15 cellular contexts compared by ENCODE assay signal in genomic region chr4:122500852-122501501, GRCh38. TPM values are rescaled to one million over a fixed set of nuclear protein-coding genes. Genes with fewer than 3 reads are reported as not detected.
DNase-seq lines count a peak whose midpoint lies in the region; ATAC-seq lines count a peak whose summit lies in the region.
"Had no signal": no experiment of that assay in that cellular context is flagged by ENCODE, and none has a peak within 500 bp of the region (broad histone marks: within the 10 kb centered on the region; RNA-seq: fewer than 3 reads in every experiment).

No MANE protein-coding gene starts in this region.

- H3K9me3 Mint-ChIP-seq in activated CD4-positive, alpha-beta memory T cell treated with anti-CD3 and anti-CD28 coated beads for 36 hours, result peaks cover 2% of the 10 kb centered on the region
- peaks cover 2% of the 10 kb centered on the region for H3K9me3 Mint-ChIP-seq in activated CD4-positive, alpha-beta memory T cell treated with anti-CD3 and anti-CD28 coated beads, Interleukin-2, amount 10 ng/mL, durations not matched to agents 7 days and 5 days
- H3K9me3 Mint-ChIP-seq in stimulated activated memory B cell treated with anti-CD40 and anti-IgM and Interleukin-4, amounts not matched to agents 10 μg/mL and 1 μg/mL and 100 μg/mL, for 72 hours, result peaks cover 2% of the 10 kb centered on the region
- H3K9me3 Mint-ChIP-seq: type B pancreatic cell had no signal

- DNase-seq in activated CD4-positive, alpha-beta memory T cell treated with anti-CD3 and anti-CD28 coated beads for 36 hours, result no peak
- DNase-seq in activated CD4-positive, alpha-beta memory T cell treated with anti-CD3 and anti-CD28 coated beads, Interleukin-2, amount 10 ng/mL, durations not matched to agents 7 days and 5 days, result no peak
- peak; percentile 6 to 49 for DNase-seq in NCI-H524 (lab: John Stamatoyannopoulos, UW)
- peak; percentile 63 for DNase-seq in dermis blood vessel endothelial cell
- DNase-seq in AG20443 (ENCODE audit: low spot score), result no peak
- DNase-seq in activated naive CD4-positive, alpha-beta T cell treated with Interleukin-2 at 50 U/mL for 16 hours, result no peak
- no peak for DNase-seq in cortex of kidney (lab: John Stamatoyannopoulos, UW)
- DNase-seq: activated gamma-delta T cell, HFFc6, NCI-H2171, ovary had no signal

- peak overlapping the region; percentile 16 for H3K27ac Mint-ChIP-seq in activated CD4-positive, alpha-beta memory T cell treated with anti-CD3 and anti-CD28 coated beads for 36 hours
- H3K27ac Mint-ChIP-seq in activated CD4-positive, alpha-beta memory T cell treated with anti-CD3 and anti-CD28 coated beads, Interleukin-2, amount 10 ng/mL, durations not matched to agents 7 days and 5 days, result no peak overlapping the region
- no peak overlapping the region for H3K27ac Mint-ChIP-seq in stimulated activated memory B cell treated with anti-CD40 and anti-IgM and Interleukin-4, amounts not matched to agents 10 μg/mL and 1 μg/mL and 100 μg/mL, for 72 hours
- H3K27ac Mint-ChIP-seq: HFFc6, type B pancreatic cell had no signal

- no peak overlapping the region for H3K4me3 Mint-ChIP-seq in activated CD4-positive, alpha-beta memory T cell treated with anti-CD3 and anti-CD28 coated beads for 36 hours
- no peak overlapping the region for H3K4me3 Mint-ChIP-seq in activated CD4-positive, alpha-beta memory T cell treated with anti-CD3 and anti-CD28 coated beads, Interleukin-2, amount 10 ng/mL, durations not matched to agents 7 days and 5 days
- H3K4me3 Mint-ChIP-seq in stimulated activated memory B cell treated with anti-CD40 and anti-IgM and Interleukin-4, amounts not matched to agents 10 μg/mL and 1 μg/mL and 100 μg/mL, for 72 hours, result no peak overlapping the region
- H3K4me3 Mint-ChIP-seq: HFFc6, type B pancreatic cell had no signal

- CTCF ChIA-PET in activated CD4-positive, alpha-beta memory T cell treated with anti-CD3 and anti-CD28 coated beads for 36 hours (lab: Charles Lee), result interaction anchor here (1.2 kb wide), 1 partner anchor 78 kb away, joined by 3 read pairs; no protein-coding TSS in a partner anchor
- CTCF ChIA-PET in activated CD4-positive, alpha-beta memory T cell treated with anti-CD3 and anti-CD28 coated beads, Interleukin-2, amount 10 ng/mL, durations not matched to agents 7 days and 5 days (lab: Charles Lee), result no interaction called here

- intact Hi-C loops in activated CD4-positive, alpha-beta memory T cell treated with anti-CD3 and anti-CD28 coated beads for 36 hours (cut with micrococcal nuclease), result no loop called here

- no peaks in the 10 kb centered on the region for H3K36me3 Mint-ChIP-seq in activated CD4-positive, alpha-beta memory T cell treated with anti-CD3 and anti-CD28 coated beads for 36 hours
- no peaks in the 10 kb centered on the region for H3K36me3 Mint-ChIP-seq in activated CD4-positive, alpha-beta memory T cell treated with anti-CD3 and anti-CD28 coated beads, Interleukin-2, amount 10 ng/mL, durations not matched to agents 7 days and 5 days (ENCODE audit: low read depth)
- H3K36me3 Mint-ChIP-seq in stimulated activated memory B cell treated with anti-CD40 and anti-IgM and Interleukin-4, amounts not matched to agents 10 μg/mL and 1 μg/mL and 100 μg/mL, for 72 hours, result no peaks in the 10 kb centered on the region
- H3K36me3 Mint-ChIP-seq: type B pancreatic cell had no signal

- no peaks in the 10 kb centered on the region for H3K27me3 Mint-ChIP-seq in activated CD4-positive, alpha-beta memory T cell treated with anti-CD3 and anti-CD28 coated beads for 36 hours
- no peaks in the 10 kb centered on the region for H3K27me3 Mint-ChIP-seq in activated CD4-positive, alpha-beta memory T cell treated with anti-CD3 and anti-CD28 coated beads, Interleukin-2, amount 10 ng/mL, durations not matched to agents 7 days and 5 days
- H3K27me3 Mint-ChIP-seq in stimulated activated memory B cell treated with anti-CD40 and anti-IgM and Interleukin-4, amounts not matched to agents 10 μg/mL and 1 μg/mL and 100 μg/mL, for 72 hours, result no peaks in the 10 kb centered on the region
- H3K27me3 Mint-ChIP-seq: type B pancreatic cell had no signal

- peak; percentile 45 for ATAC-seq in stimulated activated memory B cell treated with anti-CD40 and anti-IgM and Interleukin-4, amounts not matched to agents 10 μg/mL and 1 μg/mL and 100 μg/mL, for 72 hours

- peaks cover 41% of the 10 kb centered on the region for H3K4me1 Mint-ChIP-seq in activated CD4-positive, alpha-beta memory T cell treated with anti-CD3 and anti-CD28 coated beads for 36 hours (ENCODE audit: low read depth)
- H3K4me1 Mint-ChIP-seq in activated CD4-positive, alpha-beta memory T cell treated with anti-CD3 and anti-CD28 coated beads, Interleukin-2, amount 10 ng/mL, durations not matched to agents 7 days and 5 days, result peaks cover 18% of the 10 kb centered on the region
- no peaks in the 10 kb centered on the region for H3K4me1 Mint-ChIP-seq in stimulated activated memory B cell treated with anti-CD40 and anti-IgM and Interleukin-4, amounts not matched to agents 10 μg/mL and 1 μg/mL and 100 μg/mL, for 72 hours

- POLR2A ChIA-PET in activated CD4-positive, alpha-beta memory T cell treated with anti-CD3 and anti-CD28 coated beads for 36 hours (lab: Charles Lee), result no interaction called here
- POLR2A ChIA-PET in activated CD4-positive, alpha-beta memory T cell treated with anti-CD3 and anti-CD28 coated beads, Interleukin-2, amount 10 ng/mL, durations not matched to agents 7 days and 5 days (lab: Charles Lee), result no interaction called here

RNA-seq across cellular contexts. Expression of gene IL2, which starts 44.5 kb away (rescaled TPM):
- total RNA-seq in activated CD4-positive, alpha-beta memory T cell treated with anti-CD3 and anti-CD28 coated beads for 36 hours, result 100 to 1,000 TPM; 164 to 165 TPM
- total RNA-seq in activated CD4-positive, alpha-beta memory T cell treated with anti-CD3 and anti-CD28 coated beads, Interleukin-2, amount 10 ng/mL, durations not matched to agents 7 days and 5 days, result 1 to 10 TPM in 1 of 2 experiments, under 1 TPM in 1; 0.85 to 2.1 TPM
- not detected in 2 replicates for total RNA-seq in dermis blood vessel endothelial cell
- total RNA-seq: esophagus muscularis mucosa, HFFc6, mesenteric fat pad had no signal

Comparison
In these comparisons a context has a peak if more than half of its experiments do, and no peak if none do; other contexts are left out.
1. RNA of gene IL2, which starts 44.5 kb away (total RNA-seq): 164 to 165 TPM in activated CD4-positive, alpha-beta memory T cell treated with anti-CD3 and anti-CD28 coated beads for 36 hours; 0.85 to 2.1 TPM in activated CD4-positive, alpha-beta memory T cell treated with anti-CD3 and anti-CD28 coated beads, Interleukin-2, amount 10 ng/mL, durations not matched to agents 7 days and 5 days and not detected in dermis blood vessel endothelial cell; every median in the first group is over 10 times any median in the second.
2. DNase-seq: peak in NCI-H524 (2 of 2) and dermis blood vessel endothelial cell (single experiment); none in activated CD4-positive, alpha-beta memory T cell treated with anti-CD3 and anti-CD28 coated beads for 36 hours (single experiment), activated CD4-positive, alpha-beta memory T cell treated with anti-CD3 and anti-CD28 coated beads, Interleukin-2, amount 10 ng/mL, durations not matched to agents 7 days and 5 days (single experiment), AG20443 (single experiment), activated naive CD4-positive, alpha-beta T cell treated with Interleukin-2 at 50 U/mL for 16 hours (single experiment) and cortex of kidney (single experiment).